ENCODE assay signal across 7 cellular contexts in the genomic region with DNA sequence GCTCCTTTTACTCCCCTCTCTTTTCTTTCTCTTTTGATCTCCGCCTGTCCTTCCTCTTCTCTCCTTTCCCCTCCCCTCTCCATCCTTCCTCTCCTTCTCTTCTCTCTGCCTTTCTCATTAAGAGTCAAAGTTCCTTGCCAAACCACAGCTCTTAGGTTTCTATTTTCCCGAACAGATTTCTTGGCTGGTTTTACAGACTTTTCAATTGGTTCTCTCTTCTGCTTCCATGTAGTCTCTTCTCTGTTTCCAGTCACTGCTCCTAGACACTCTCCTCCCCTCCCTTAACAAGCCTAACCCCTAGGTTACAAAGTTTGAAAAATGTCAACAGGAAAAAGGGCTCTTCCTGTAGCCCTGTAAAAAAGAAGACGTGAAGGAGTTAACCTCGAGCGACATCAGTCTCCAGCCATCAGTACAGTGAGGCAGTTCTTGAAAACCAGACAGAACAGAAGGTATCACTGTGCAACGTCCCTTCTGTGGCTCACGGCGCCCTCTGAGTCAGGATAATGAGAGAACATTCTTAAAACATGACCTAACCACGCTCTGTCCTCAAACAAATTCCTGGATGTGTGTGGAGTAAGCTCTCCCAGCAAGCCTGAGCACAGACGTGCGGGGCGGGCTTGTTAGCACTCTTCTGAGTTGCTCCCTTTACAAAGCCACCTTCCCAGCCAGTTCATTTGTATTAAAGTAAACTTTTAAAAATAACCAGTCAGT. TPM values are rescaled to one million over a fixed set of nuclear protein-coding genes. Genes with fewer than 3 reads are reported as not detected.
DNase-seq lines count a peak whose midpoint lies in the region; ATAC-seq and TF ChIP-seq lines count a peak whose summit lies in the region.

No MANE protein-coding gene starts in this region.

- H3K4me3 ChIP-seq in gastroesophageal sphincter (no peak overlapping the region), prostate gland (no peak overlapping the region)

- POLR2A ChIA-PET in HEK293T (lab: Yijun Ruan, JAX), result interaction anchor here (1.2 kb wide), 1 partner anchor 146 kb away, joined by 3 read pairs; no protein-coding TSS in a partner anchor

- 11 to 13% methylated on average over 7 to 10 of the region's 12 CpGs for WGBS in gastroesophageal sphincter (ENCODE audit: low coverage in 1 of 2), 2 donors
- 5% methylated on average over 12 of the region's 12 CpGs for WGBS in prostate gland

- peaks cover 0 to 16% (median 4%) of the 10 kb centered on the region in 3 donors for H3K4me1 ChIP-seq in gastroesophageal sphincter
- H3K4me1 ChIP-seq in prostate gland (replicated peaks), result no peaks in the 10 kb centered on the region

- in situ Hi-C loops in SK-MEL-5 (cut with HindIII; ENCODE audit: low pct_unique_long_range_greater_than_20kb, low sequenced_read_pairs), result no loop called here

- peak; percentile 34 for DNase-seq in HEK293T (ENCODE audit: extremely low spot score)
- peak; percentile 88 for DNase-seq in SK-MEL-5 (ENCODE audit: low read depth, low spot score)
- peak; percentile 85 for DNase-seq in prostate gland (ENCODE audit: low spot score)
- no peak for DNase-seq in cortex of kidney (lab: John Stamatoyannopoulos, UW)
- no peak for DNase-seq in GM19240 (ENCODE audit: insufficient read length, low spot score)

- TF ChIP-seq POLR2A in gastroesophageal sphincter (IDR thresholded peaks at IDR 0.05) (no peak), prostate gland (IDR thresholded peaks at IDR 0.05) (no peak)

- H3K27ac ChIP-seq in gastroesophageal sphincter, result peak overlapping the region in 3 of 4 donors; percentile 8 to 53 (median 35)
- H3K27ac ChIP-seq in prostate gland, result peak overlapping the region; percentile 32 to 64

- ATAC-seq in gastroesophageal sphincter (peak; percentile 94), HG02973 (IDR thresholded peaks at IDR 0.05; ENCODE audit: unreplicated experiment) (no peak)

- CTCF ChIA-PET in HEK293T (lab: Yijun Ruan, JAX), result interaction anchor here (0.5 to 0.8 kb wide), 2 partner anchors 9 to 23 kb away, joined by 3 to 5 read pairs; no protein-coding TSS in a partner anchor

- TF ChIP-seq CTCF in gastroesophageal sphincter (IDR thresholded peaks at IDR 0.05) (peak in 1 of 4 experiments; percentile 10), prostate gland (IDR thresholded peaks at IDR 0.05) (no peak)

- TF ChIP-seq EP300 in gastroesophageal sphincter (IDR thresholded peaks at IDR 0.05), result no peak

- intact Hi-C loops in prostate gland (cut with DNase I), result loop anchor here (10.0 kb wide), 1 partner anchor 115 kb away; no protein-coding TSS in a partner anchor

- no peaks in the 10 kb centered on the region for H3K9me3 ChIP-seq in gastroesophageal sphincter
- H3K9me3 ChIP-seq in prostate gland, result no peaks in the 10 kb centered on the region

- H3K36me3 ChIP-seq in gastroesophageal sphincter, result no peaks in the 10 kb centered on the region
- no peaks in the 10 kb centered on the region for H3K36me3 ChIP-seq in prostate gland

- H3K27me3 ChIP-seq in gastroesophageal sphincter (no peaks in the 10 kb centered on the region), prostate gland (replicated peaks; ENCODE audit: insufficient read depth) (no peaks in the 10 kb centered on the region)

TF ChIP-seq in HEK293T, 16 proteins besides CTCF, POLR2A, EP300 and RAD21:
- no peak for TF ChIP-seq L3MBTL2 (conservative IDR thresholded peaks at IDR 0.05)
TF ChIP-seq in HEK293T: peak in this region for 0.

RNA-seq across cellular contexts. Expression of gene MARCHF10, which starts 11.6 kb away (rescaled TPM):
- 0.03 TPM in 1 of 2 replicates, not detected in the other for total RNA-seq in SK-MEL-5 (2014; rRNA removed; shearing (Covaris generic))
- polyA plus RNA-seq in SK-MEL-5 (2015; cell fraction: cytosol; rRNA removed), result not detected in 2 replicates
- not detected in 2 replicates for polyA plus RNA-seq in SK-MEL-5 (2015; cell fraction: nucleus; rRNA removed)
- total RNA-seq in gastroesophageal sphincter (under 1 TPM in 1 of 4 donors, not detected in 3; 0.19 TPM), prostate gland (10 to 100 TPM in 1 of 2 donors, not detected in 1; 29.7 TPM)

Comparison
In these comparisons a context has a peak if more than half of its experiments do, and no peak if none do; other contexts are left out.
1. DNase-seq: peak in HEK293T (single experiment), SK-MEL-5 (single experiment) and prostate gland (single experiment); none in cortex of kidney (single experiment) and GM19240 (single experiment).